16 cellular contexts compared by ENCODE assay signal in genomic region chr11:122998727-122999370, GRCh38. TPM values are rescaled to one million over a fixed set of nuclear protein-coding genes. Genes with fewer than 3 reads are reported as not detected.
"Had no signal": no experiment of that assay in that cellular context is flagged by ENCODE, and none has a peak within 500 bp of the region (broad histone marks: within the 10 kb centered on the region; RNA-seq: fewer than 3 reads in every experiment).

No MANE protein-coding gene starts in this region.

- H3K36me3 ChIP-seq: ascending aorta, sigmoid colon, upper lobe of left lung had no signal

- ATAC-seq: natural killer cell, psoas muscle had no signal

- H3K36me3 Mint-ChIP-seq: natural killer cell had no signal

- H3K27ac ChIP-seq: ascending aorta, epithelial cell of prostate, psoas muscle, sigmoid colon, upper lobe of left lung had no signal

- H3K4me1 ChIP-seq: ascending aorta, psoas muscle, sigmoid colon, upper lobe of left lung had no signal

- H3K4me1 Mint-ChIP-seq: natural killer cell had no signal

- H3K9me3 Mint-ChIP-seq: activated T-helper 1 cell treated with anti-CD3 and anti-CD28 coated beads, Interleukin-12 subunit alpha, Interleukin-12 subunit beta, Interleukin-2, Interleukin-4 antibody, amounts not matched to agents 30 ng/mL and 10 ng/mL and 1 ng/mL, durations not matched to agents 14 hours and 24 hours and 36 hours; natural killer cell had no signal

- H3K4me3 ChIP-seq: ascending aorta, psoas muscle, sigmoid colon had no signal

- DNase-seq: activated CD4-positive, alpha-beta T cell treated with anti-CD3 and anti-CD28 coated beads for 1 hour; activated CD4-positive, alpha-beta T cell treated with anti-CD3 and anti-CD28 coated beads, Interleukin-2, amount 50 U/mL, for 48 hours; activated naive CD4-positive, alpha-beta T cell; effector memory CD4-positive, alpha-beta T cell; glutamatergic neuron; natural killer cell; occipital lobe; psoas muscle; sigmoid colon; stimulated activated CD4-positive, alpha-beta T cell treated with anti-CD3 and anti-CD28 coated beads, Interleukin-12 subunit alpha, Interleukin-12 subunit beta, amount 100 ng/mL, for 4 hours; stimulated activated naive CD4-positive, alpha-beta T cell; upper lobe of left lung had no signal

- H3K4me3 Mint-ChIP-seq: activated T-helper 1 cell treated with anti-CD3 and anti-CD28 coated beads, Interleukin-12 subunit alpha, Interleukin-12 subunit beta, Interleukin-2, Interleukin-4 antibody, amounts not matched to agents 30 ng/mL and 10 ng/mL and 1 ng/mL, durations not matched to agents 14 hours and 24 hours and 36 hours; natural killer cell had no signal

- H3K9me3 ChIP-seq: ascending aorta, psoas muscle, sigmoid colon, upper lobe of left lung had no signal

- H3K27ac Mint-ChIP-seq: activated T-helper 1 cell treated with anti-CD3 and anti-CD28 coated beads, Interleukin-12 subunit alpha, Interleukin-12 subunit beta, Interleukin-2, Interleukin-4 antibody, amounts not matched to agents 30 ng/mL and 10 ng/mL and 1 ng/mL, durations not matched to agents 14 hours and 24 hours and 36 hours; natural killer cell had no signal

- H3K27me3 ChIP-seq: ascending aorta, upper lobe of left lung had no signal

RNA-seq across cellular contexts. Expression of gene BSX, which starts 17.2 kb away (rescaled TPM):
- total RNA-seq: activated T-helper 1 cell treated with anti-CD3 and anti-CD28 coated beads, Interleukin-12 subunit alpha, Interleukin-12 subunit beta, Interleukin-2, Interleukin-4 antibody, amounts not matched to agents 30 ng/mL and 10 ng/mL and 1 ng/mL, durations not matched to agents 14 hours and 24 hours and 36 hours; ascending aorta; mucosa of gallbladder; natural killer cell; occipital lobe; psoas muscle; sigmoid colon; upper lobe of left lung had no signal
